ENCODE assay signal across 8 cellular contexts in genomic region chr17:44362964-44363612, GRCh38. TPM values are rescaled to one million over a fixed set of nuclear protein-coding genes. Genes with fewer than 3 reads are reported as not detected.
DNase-seq lines count a peak whose midpoint lies in the region; ATAC-seq and TF ChIP-seq lines count a peak whose summit lies in the region.

No MANE protein-coding gene starts in this region.

- H3K4me3 Mint-ChIP-seq in activated naive CD4-positive, alpha-beta T cell treated with anti-CD3 and anti-CD28 coated beads for 36 hours, result peak overlapping the region; percentile 63
- H3K4me3 Mint-ChIP-seq in endodermal cell, result peak overlapping the region; percentile 73
- peak overlapping the region; percentile 69 to 82 (median 72) for H3K4me3 Mint-ChIP-seq in naive thymus-derived CD8-positive, alpha-beta T cell

- peak overlapping the region; percentile 38 for H3K27ac ChIP-seq in RWPE1
- H3K27ac ChIP-seq in endodermal cell (ENCODE audit: low read depth, low read length), result peak overlapping the region; percentile 57

- peaks cover 18% of the 10 kb centered on the region for H3K36me3 ChIP-seq in endodermal cell (ENCODE audit: control insufficient read depth, insufficient read depth, low read length)

- H3K9ac ChIP-seq in endodermal cell (ENCODE audit: extremely low read depth, low read length, poor library complexity, severe bottlenecking), result peak overlapping the region; percentile 87

- peaks cover 15% of the 10 kb centered on the region for H3K27me3 Mint-ChIP-seq in activated naive CD4-positive, alpha-beta T cell treated with anti-CD3 and anti-CD28 coated beads for 36 hours (ENCODE audit: low read depth)
- H3K27me3 Mint-ChIP-seq in endodermal cell (ENCODE audit: insufficient read depth), result peaks cover 36% of the 10 kb centered on the region
- H3K27me3 Mint-ChIP-seq in naive thymus-derived CD8-positive, alpha-beta T cell, result peaks cover 3 to 27% (median 7%) of the 10 kb centered on the region in 5 donors

- CTCF ChIA-PET in activated naive CD4-positive, alpha-beta T cell treated with anti-CD3 and anti-CD28 coated beads for 36 hours (lab: Charles Lee), result interaction anchor here (0.6 to 2.6 kb wide), 11 partner anchors 9 to 177 kb away, joined by 3 to 13 read pairs (median 4); partner anchors contain the start of gene TMUB2
- CTCF ChIA-PET in RWPE1 (lab: Yijun Ruan, JAX), result interaction anchor here (0.5 to 1.9 kb wide), 17 partner anchors 9 to 417 kb away, joined by 3 to 19 read pairs (median 4); partner anchors contain the start of gene FZD2

- H3K4me3 ChIP-seq in endodermal cell (ENCODE audit: low read length), result peak overlapping the region; percentile 87

- WGBS in endodermal cell (ENCODE audit: insufficient coverage in 1 of 2, insufficient read length in 1 of 2), 2 experiments, result 0% methylated on average over 4 to 45 of the region's 45 CpGs

- H3K9me3 Mint-ChIP-seq in activated naive CD4-positive, alpha-beta T cell treated with anti-CD3 and anti-CD28 coated beads for 36 hours, result no peaks in the 10 kb centered on the region
- no peaks in the 10 kb centered on the region for H3K9me3 Mint-ChIP-seq in endodermal cell
- H3K9me3 Mint-ChIP-seq in naive thymus-derived CD8-positive, alpha-beta T cell, result no peaks in the 10 kb centered on the region

- peaks cover 20% of the 10 kb centered on the region for H3K4me1 ChIP-seq in endodermal cell (ENCODE audit: control insufficient read depth, insufficient read depth, low read length)

- no peaks in the 10 kb centered on the region for H3K36me3 Mint-ChIP-seq in activated naive CD4-positive, alpha-beta T cell treated with anti-CD3 and anti-CD28 coated beads for 36 hours (ENCODE audit: low read depth)
- peaks cover 12% of the 10 kb centered on the region for H3K36me3 Mint-ChIP-seq in endodermal cell (ENCODE audit: low read depth)
- H3K36me3 Mint-ChIP-seq in naive thymus-derived CD8-positive, alpha-beta T cell, result no peaks in the 10 kb centered on the region

- POLR2A ChIA-PET in RWPE1 (lab: Yijun Ruan, JAX; ENCODE audit: low non-redundant PET), result interaction anchor here (0.6 kb wide), 1 partner anchor 958 kb away, joined by 4 read pairs; no protein-coding TSS in a partner anchor
- POLR2A ChIA-PET in naive thymus-derived CD8-positive, alpha-beta T cell (lab: Charles Lee), result interaction anchor here (2.0 kb wide), 1 partner anchor 10 kb away, joined by 10 read pairs; no protein-coding TSS in a partner anchor

- ATAC-seq in naive thymus-derived CD8-positive, alpha-beta T cell, result peak; percentile 45 to 46
- ATAC-seq in HG02884 (IDR thresholded peaks at IDR 0.05; ENCODE audit: unreplicated experiment), result no peak
- ATAC-seq in HG03432 (IDR thresholded peaks at IDR 0.05; ENCODE audit: unreplicated experiment), result no peak

- H3K9me3 ChIP-seq in endodermal cell (ENCODE audit: control insufficient read depth, low read length), result no peaks in the 10 kb centered on the region

- H3K27ac Mint-ChIP-seq in activated naive CD4-positive, alpha-beta T cell treated with anti-CD3 and anti-CD28 coated beads for 36 hours, result no peak overlapping the region
- peak overlapping the region; percentile 79 for H3K27ac Mint-ChIP-seq in endodermal cell
- H3K27ac Mint-ChIP-seq in naive thymus-derived CD8-positive, alpha-beta T cell, result no peak overlapping the region

- TF ChIP-seq CTCF in RWPE1 (conservative IDR thresholded peaks at IDR 0.05; ENCODE audit: low read depth) (no peak), endodermal cell (conservative IDR thresholded peaks at IDR 0.05) (no peak)

- peaks cover 4% of the 10 kb centered on the region for H3K4me1 Mint-ChIP-seq in activated naive CD4-positive, alpha-beta T cell treated with anti-CD3 and anti-CD28 coated beads for 36 hours (ENCODE audit: low read depth)
- peaks cover 16% of the 10 kb centered on the region for H3K4me1 Mint-ChIP-seq in endodermal cell
- H3K4me1 Mint-ChIP-seq in naive thymus-derived CD8-positive, alpha-beta T cell, result peaks cover 8 to 13% (median 10%) of the 10 kb centered on the region in 4 donors

- intact Hi-C loops in activated naive CD4-positive, alpha-beta T cell treated with anti-CD3 and anti-CD28 coated beads for 36 hours (cut with micrococcal nuclease), result no loop called here

- no peak for DNase-seq in activated naive CD4-positive, alpha-beta T cell treated with anti-CD3 and anti-CD28 coated beads for 36 hours
- no peak for DNase-seq in activated naive CD4-positive, alpha-beta T cell treated with Interleukin-2 at 50 U/mL for 16 hours
- no peak for DNase-seq in RWPE1 (ENCODE audit: low spot score)
- DNase-seq in endodermal cell, result peak; percentile 82
- DNase-seq in naive thymus-derived CD8-positive, alpha-beta T cell, result peak in 3 of 10 donors; percentile 9 to 33 (median 20)
- no peak for DNase-seq in NCI-H1436 (lab: John Stamatoyannopoulos, UW)

- peaks cover 5% of the 10 kb centered on the region for H3K27me3 ChIP-seq in endodermal cell (ENCODE audit: control insufficient read depth, insufficient read depth, low read length, poor library complexity, severe bottlenecking)

RNA-seq across cellular contexts. Expression of gene FAM171A2, which starts 0.6 kb away (rescaled TPM):
- total RNA-seq in activated naive CD4-positive, alpha-beta T cell treated with anti-CD3 and anti-CD28 coated beads for 36 hours, result under 1 TPM; 0.12 to 0.21 TPM
- 10 to 100 TPM; 45.7 to 51.9 TPM for total RNA-seq in endodermal cell
- polyA plus RNA-seq in endodermal cell (2013, experiment 1 of 2), result 48.1 TPM
- 43.2 TPM for polyA plus RNA-seq in endodermal cell (2013, experiment 2 of 2)
- 1 to 10 TPM; 1.3 to 1.5 TPM for total RNA-seq in naive thymus-derived CD8-positive, alpha-beta T cell
- polyA plus RNA-seq in naive thymus-derived CD8-positive, alpha-beta T cell, result under 1 TPM; 0.08 to 0.33 (median 0.10) TPM

RNA-seq across cellular contexts. Expression of gene GRN, which starts 18.0 kb away (rescaled TPM):
- 10 to 100 TPM; 47.1 to 50.5 TPM for total RNA-seq in activated naive CD4-positive, alpha-beta T cell treated with anti-CD3 and anti-CD28 coated beads for 36 hours
- total RNA-seq in endodermal cell, result 100 to 1,000 TPM; 178 to 205 TPM
- 96.8 TPM for polyA plus RNA-seq in endodermal cell (2013, experiment 1 of 2)
- polyA plus RNA-seq in endodermal cell (2013, experiment 2 of 2), result 86.7 TPM
- 10 to 100 TPM; 27.5 to 33.5 TPM for total RNA-seq in naive thymus-derived CD8-positive, alpha-beta T cell
- 10 to 100 TPM; 24.8 to 43.7 (median 41.6) TPM for polyA plus RNA-seq in naive thymus-derived CD8-positive, alpha-beta T cell

RNA-seq across cellular contexts. Expression of gene ITGA2B, which starts 26.4 kb away (rescaled TPM):
- total RNA-seq in activated naive CD4-positive, alpha-beta T cell treated with anti-CD3 and anti-CD28 coated beads for 36 hours, result 1 to 10 TPM in 1 of 2 experiments, under 1 TPM in 1; 0.31 to 1.1 TPM
- 1 to 10 TPM; 5.2 to 8.5 TPM for total RNA-seq in endodermal cell
- 12.8 TPM for polyA plus RNA-seq in endodermal cell (2013, experiment 1 of 2)
- polyA plus RNA-seq in endodermal cell (2013, experiment 2 of 2), result 10.6 TPM
- total RNA-seq in naive thymus-derived CD8-positive, alpha-beta T cell, result 1 to 10 TPM in 1 of 2 experiments, under 1 TPM in 1; 0.86 to 1.6 TPM
- polyA plus RNA-seq in naive thymus-derived CD8-positive, alpha-beta T cell, result not detected

RNA-seq across cellular contexts. Expression of gene SLC25A39, which starts 38.5 kb away (rescaled TPM):
- total RNA-seq in activated naive CD4-positive, alpha-beta T cell treated with anti-CD3 and anti-CD28 coated beads for 36 hours, result 100 to 1,000 TPM; 146 to 149 TPM
- 100 to 1,000 TPM; 191 to 201 TPM for total RNA-seq in endodermal cell
- polyA plus RNA-seq in endodermal cell (2013, experiment 1 of 2), result 87.4 TPM
- 82.3 TPM for polyA plus RNA-seq in endodermal cell (2013, experiment 2 of 2)
- total RNA-seq in naive thymus-derived CD8-positive, alpha-beta T cell, result 10 to 100 TPM; 94.9 to 98.8 TPM
- 100 to 1,000 TPM; 133 to 176 (median 162) TPM for polyA plus RNA-seq in naive thymus-derived CD8-positive, alpha-beta T cell

RNA-seq across cellular contexts. Expression of gene RUNDC3A, which starts 54.7 kb away (rescaled TPM):
- total RNA-seq in activated naive CD4-positive, alpha-beta T cell treated with anti-CD3 and anti-CD28 coated beads for 36 hours, result under 1 TPM in 1 of 2 experiments, not detected in 1; 0.17 TPM
- 1 to 10 TPM; 1.0 to 2.1 TPM for total RNA-seq in endodermal cell
- 21.7 TPM for polyA plus RNA-seq in endodermal cell (2013, experiment 1 of 2)
- polyA plus RNA-seq in endodermal cell (2013, experiment 2 of 2), result 15.4 TPM
- not detected for total RNA-seq in naive thymus-derived CD8-positive, alpha-beta T cell
- polyA plus RNA-seq in naive thymus-derived CD8-positive, alpha-beta T cell, result not detected

Comparison
In these comparisons a context has a peak if more than half of its experiments do, and no peak if none do; other contexts are left out.
1. ATAC-seq: peak in naive thymus-derived CD8-positive, alpha-beta T cell (2 of 2); none in HG02884 (single experiment) and HG03432 (single experiment).
2. RNA of gene FAM171A2, which starts 0.6 kb away (total RNA-seq): 45.7 to 51.9 TPM in endodermal cell; 1.3 to 1.5 TPM in naive thymus-derived CD8-positive, alpha-beta T cell and 0.12 to 0.21 TPM in activated naive CD4-positive, alpha-beta T cell treated with anti-CD3 and anti-CD28 coated beads for 36 hours; every median in the first group is over 10 times any median in the second.
3. Peak in every context shown above with its lines, with median percentiles within 50 percentile points of each other: H3K4me3 Mint-ChIP-seq.